8 cellular contexts compared by ENCODE assay signal in genomic region chr20:1392693-1393506, GRCh38. TPM values are rescaled to one million over a fixed set of nuclear protein-coding genes. Genes with fewer than 3 reads are reported as not detected.
DNase-seq lines count a peak whose midpoint lies in the region; ATAC-seq and TF ChIP-seq lines count a peak whose summit lies in the region.

Gene FKBP1A, minus strand, starts transcription at chr20:1393054. Its CDS starts 56 bp downstream, at chr20:1392998.

- H3K4me3 ChIP-seq in ovary = peak within 1 kb of the TSS; percentile 82
- H3K4me3 ChIP-seq in thymus (ENCODE audit: low read length) = peak within 1 kb of the TSS; percentile 91

- peak within 1 kb of the TSS; percentile 98 for H3K4me3 Mint-ChIP-seq in glutamatergic neuron (ENCODE audit: unreplicated experiment)

- peaks cover 25% of the 10 kb centered on the region for H3K27me3 Mint-ChIP-seq in glutamatergic neuron (ENCODE audit: unreplicated experiment)

- intact Hi-C loops in ovary (cut with DNase I) = loop anchor here (2.0 to 10.0 kb wide), 4 partner anchors 58 to 74 kb away; partner anchors contain the start of genes SDCBP2 (in 2 of the 4) and NSFL1C (in 1 of the 4)

- H3K4me1 ChIP-seq in ovary (ENCODE audit: insufficient read depth) = peaks cover 32% of the 10 kb centered on the region
- H3K4me1 ChIP-seq in thymus (ENCODE audit: control insufficient read depth, insufficient read depth, low read length) = peaks cover 35% of the 10 kb centered on the region

- WGBS in ovary, 3 donors = 1% methylated on average over 52 to 79 of the region's 79 CpGs
- WGBS in thymus = under 1% methylated on average over 79 of the region's 79 CpGs

- H3K27ac ChIP-seq in ovary (peak within 1 kb of the TSS; percentile 73 to 74), thymus (ENCODE audit: low read depth) (peak within 1 kb of the TSS; percentile 85)

- peaks cover 28% of the 10 kb centered on the region for H3K4me1 Mint-ChIP-seq in glutamatergic neuron (ENCODE audit: low read depth, unreplicated experiment)

- H3K9me3 Mint-ChIP-seq in activated naive CD4-positive, alpha-beta T cell treated with anti-CD3 and anti-CD28 coated beads, Interleukin-2, amount 50 U/mL, for 72 hours = peaks cover 0 to 5% of the 10 kb centered on the region in 2 donors
- H3K9me3 Mint-ChIP-seq in glutamatergic neuron (ENCODE audit: unreplicated experiment) = peaks cover 10% of the 10 kb centered on the region

- TF ChIP-seq EP300 in ovary (IDR thresholded peaks at IDR 0.05) = peak; percentile 33

- H3K27ac Mint-ChIP-seq in activated naive CD4-positive, alpha-beta T cell treated with anti-CD3 and anti-CD28 coated beads, Interleukin-2, amount 50 U/mL, for 72 hours = peak within 1 kb of the TSS; percentile 82 to 94
- peak within 1 kb of the TSS; percentile 93 for H3K27ac Mint-ChIP-seq in glutamatergic neuron (ENCODE audit: unreplicated experiment)

- peaks cover 7 to 29% of the 10 kb centered on the region in 2 donors for H3K36me3 Mint-ChIP-seq in activated naive CD4-positive, alpha-beta T cell treated with anti-CD3 and anti-CD28 coated beads, Interleukin-2, amount 50 U/mL, for 72 hours
- peaks cover 3% of the 10 kb centered on the region for H3K36me3 Mint-ChIP-seq in glutamatergic neuron (ENCODE audit: unreplicated experiment)

- H3K27me3 ChIP-seq in ovary (no peaks in the 10 kb centered on the region), thymus (ENCODE audit: control insufficient read depth, insufficient read depth) (peaks cover 2% of the 10 kb centered on the region)

- peak; percentile 8 for TF ChIP-seq CTCF in GM10266 (IDR thresholded peaks at IDR 0.05; ENCODE audit: control insufficient read depth, insufficient read depth, low read depth, missing control alignments)
- TF ChIP-seq CTCF in glutamatergic neuron (IDR thresholded peaks at IDR 0.05; ENCODE audit: partially characterized antibody, unreplicated experiment) = no peak
- peak; percentile 9 to 52 (median 39) for TF ChIP-seq CTCF in ovary (IDR thresholded peaks at IDR 0.05)

- peak; percentile 91 for DNase-seq in GM10266 (ENCODE audit: extremely low spot score)
- DNase-seq in NCI-H1105 (lab: John Stamatoyannopoulos, UW) = peak; percentile 82
- peak; percentile 24 for DNase-seq in SKM-1 (lab: John Stamatoyannopoulos, UW; ENCODE audit: unreplicated experiment)
- DNase-seq in activated naive CD4-positive, alpha-beta T cell treated with anti-CD3 and anti-CD28 coated beads, Interleukin-2, amount 50 U/mL, for 72 hours (ENCODE audit: low spot score in 2 of 2) = peak; percentile 84 to 94
- peak; percentile 88 for DNase-seq in glutamatergic neuron
- DNase-seq in ovary = peak; percentile 90 to 96 (median 90)

- peak; percentile 92 for ATAC-seq in HG02642 (IDR thresholded peaks at IDR 0.05; ENCODE audit: poor library complexity, unreplicated experiment)
- peak; percentile 90 to 92 for ATAC-seq in activated naive CD4-positive, alpha-beta T cell treated with anti-CD3 and anti-CD28 coated beads, Interleukin-2, amount 50 U/mL, for 72 hours

- H3K36me3 ChIP-seq in ovary (no peaks in the 10 kb centered on the region), thymus (ENCODE audit: control insufficient read depth, insufficient read depth) (peaks cover 3% of the 10 kb centered on the region)

- TF ChIP-seq POLR2A in ovary (IDR thresholded peaks at IDR 0.05) = peak; percentile 88

- H3K9me3 ChIP-seq in ovary (no peaks in the 10 kb centered on the region), thymus (ENCODE audit: control insufficient read depth) (no peaks in the 10 kb centered on the region)

RNA-seq across cellular contexts. Expression of gene FKBP1A, which starts in this region (rescaled TPM):
- 100 to 1,000 TPM; 147 to 374 TPM for total RNA-seq in activated naive CD4-positive, alpha-beta T cell treated with anti-CD3 and anti-CD28 coated beads, Interleukin-2, amount 50 U/mL, for 72 hours
- total RNA-seq in glutamatergic neuron (ENCODE audit: unreplicated experiment) (350 TPM), ovary (100 to 1,000 TPM in 6 of 7 donors, 10 to 100 TPM in 1; 64.7 to 258 (median 151) TPM)
- polyA plus RNA-seq in ovary (100 to 1,000 TPM; 154 to 697 TPM), thymus (223 TPM)

Comparison
In these comparisons a context has a peak if more than half of its experiments do, and no peak if none do; other contexts are left out.
1. Peak in every context shown above with its lines: DNase-seq, ATAC-seq, H3K4me3 ChIP-seq and H3K27ac ChIP-seq.
2. DNase-seq: peak in every context shown above with its lines; median percentile 91 in GM10266; 90 in ovary; 89 in activated naive CD4-positive, alpha-beta T cell treated with anti-CD3 and anti-CD28 coated beads, Interleukin-2, amount 50 U/mL, for 72 hours; 88 in glutamatergic neuron; 82 in NCI-H1105; 24 in SKM-1.